Comparison of ENCODE assay signal across 12 cellular contexts in genomic region chr14:81256289-81256960, GRCh38. TPM values are rescaled to one million over a fixed set of nuclear protein-coding genes. Genes with fewer than 3 reads are reported as not detected.
DNase-seq lines count a peak whose midpoint lies in the region; ATAC-seq and TF ChIP-seq lines count a peak whose summit lies in the region.
"Had no signal": no experiment of that assay in that cellular context is flagged by ENCODE, and none has a peak within 500 bp of the region (broad histone marks: within the 10 kb centered on the region; RNA-seq: fewer than 3 reads in every experiment).

No MANE protein-coding gene starts in this region.

- intact Hi-C loops in CD14-positive monocyte (cut with micrococcal nuclease) (no loop called here), heart right ventricle (cut with DNase I) (no loop called here), prostate gland (cut with DNase I) (no loop called here)

- H3K9me3 ChIP-seq in heart right ventricle (no peaks in the 10 kb centered on the region), prostate gland (no peaks in the 10 kb centered on the region), osteoblast (ENCODE audit: low read depth, low read length) (no peaks in the 10 kb centered on the region)

- H3K9me3 Mint-ChIP-seq in CD14-positive monocyte (peaks cover 0 to 6% (median 0%) of the 10 kb centered on the region in 7 donors), WTC11 (no peaks in the 10 kb centered on the region; the same call in 1 of the 2 replicates)
- H3K9me3 Mint-ChIP-seq: brain had no signal

- H3K36me3 ChIP-seq in heart right ventricle: no peaks in the 10 kb centered on the region
- no peaks in the 10 kb centered on the region for H3K36me3 ChIP-seq in prostate gland
- no peaks in the 10 kb centered on the region for H3K36me3 ChIP-seq in osteoblast (ENCODE audit: insufficient read depth, low read length)

- H3K4me3 Mint-ChIP-seq in CD14-positive monocyte (no peak overlapping the region), WTC11 (no peak overlapping the region)
- H3K4me3 Mint-ChIP-seq: brain had no signal

- H3K27me3 Mint-ChIP-seq in CD14-positive monocyte (ENCODE audit: low read depth in 3 of 3) (no peaks in the 10 kb centered on the region), WTC11 (ENCODE audit: low read depth) (no peaks in the 10 kb centered on the region)
- H3K27me3 Mint-ChIP-seq: brain had no signal

- no peaks in the 10 kb centered on the region for H4K20me1 ChIP-seq in osteoblast (ENCODE audit: insufficient read depth, low read length)

- H2AFZ ChIP-seq in osteoblast (ENCODE audit: low read length): no peak overlapping the region

- ATAC-seq in GM21360 (IDR thresholded peaks at IDR 0.05; ENCODE audit: unreplicated experiment): peak; percentile 75
- peak; percentile 66 for ATAC-seq in HG03354 (IDR thresholded peaks at IDR 0.05; ENCODE audit: poor library complexity, severe bottlenecking, unreplicated experiment)
- ATAC-seq in WTC11: peak; percentile 34
- no peak for ATAC-seq in heart right ventricle
- no peak for ATAC-seq in HG02798 (IDR thresholded peaks at IDR 0.05; ENCODE audit: poor library complexity, unreplicated experiment)
- ATAC-seq: left colon had no signal

- TF ChIP-seq CTCF in CD14-positive monocyte (IDR thresholded peaks at IDR 0.05) (no peak), WTC11 (IDR thresholded peaks at IDR 0.05) (no peak), heart right ventricle (IDR thresholded peaks at IDR 0.05) (no peak), prostate gland (IDR thresholded peaks at IDR 0.05) (no peak), osteoblast (IDR thresholded peaks at IDR 0.05; ENCODE audit: extremely low read depth, low read depth, low read length) (no peak)

- POLR2A ChIA-PET in WTC11 (lab: Charles Lee): no interaction called here

- peak overlapping the region in 4 of 7 donors; percentile 42 to 65 (median 54) for H3K27ac Mint-ChIP-seq in CD14-positive monocyte
- peak overlapping the region; percentile 71 for H3K27ac Mint-ChIP-seq in WTC11
- H3K27ac Mint-ChIP-seq: brain had no signal

- H3K4me1 ChIP-seq in heart right ventricle: peaks cover 0 to 5% (median 0%) of the 10 kb centered on the region in 9 donors
- no peaks in the 10 kb centered on the region for H3K4me1 ChIP-seq in prostate gland (replicated peaks)
- H3K4me1 ChIP-seq in osteoblast (ENCODE audit: insufficient read depth, low read length): no peaks in the 10 kb centered on the region

- no peak overlapping the region for H3K4me2 ChIP-seq in osteoblast (ENCODE audit: insufficient read depth, low read length)
- H3K4me2 ChIP-seq: KMS-11 had no signal

- H3K4me3 ChIP-seq in heart right ventricle (no peak overlapping the region), prostate gland (no peak overlapping the region), osteoblast (ENCODE audit: insufficient read depth, low read length) (no peak overlapping the region)

- H3K4me1 Mint-ChIP-seq in CD14-positive monocyte (peaks cover 8% of the 10 kb centered on the region), WTC11 (peaks cover 17% of the 10 kb centered on the region)
- H3K4me1 Mint-ChIP-seq: brain had no signal

- DNase-seq in CD14-positive monocyte (ENCODE audit: low spot score) (no peak), WTC11 (ENCODE audit: low spot score) (no peak), heart right ventricle (no peak), prostate gland (ENCODE audit: low spot score) (no peak), osteoblast (ENCODE audit: insufficient read length, low spot score, missing footprints) (no peak)
- DNase-seq: left colon, NCI-H446 treated with DMSO at 0.1 percent for 48 hours had no signal

- H3K79me2 ChIP-seq in osteoblast (ENCODE audit: insufficient read depth, low read length): no peaks in the 10 kb centered on the region

- H3K36me3 Mint-ChIP-seq in CD14-positive monocyte (no peaks in the 10 kb centered on the region), WTC11 (peaks cover 12% of the 10 kb centered on the region; the same call in 1 of the 2 replicates)
- H3K36me3 Mint-ChIP-seq: brain had no signal

- CTCF ChIA-PET in WTC11 (lab: Charles Lee): no interaction called here

- H3K27ac ChIP-seq in heart right ventricle (no peak overlapping the region), prostate gland (no peak overlapping the region), osteoblast (ENCODE audit: low read depth, low read length) (no peak overlapping the region)
- H3K27ac ChIP-seq: KMS-11 had no signal

- TF ChIP-seq POLR2A in prostate gland (IDR thresholded peaks at IDR 0.05): no peak

- 73 to 78% methylated on average over 2 of the region's 2 CpGs for WGBS in heart right ventricle, 2 donors
- 78% methylated on average over 2 of the region's 2 CpGs for WGBS in prostate gland

- H3K27me3 ChIP-seq in heart right ventricle (peaks cover 0 to 14% (median 0%) of the 10 kb centered on the region in 7 donors), prostate gland (replicated peaks; ENCODE audit: insufficient read depth) (no peaks in the 10 kb centered on the region), osteoblast (ENCODE audit: insufficient read depth, low read length) (no peaks in the 10 kb centered on the region)

TF ChIP-seq in WTC11, 78 proteins besides CTCF, POLR2A, EP300 and RAD21:
- TF ChIP-seq, protein P1, sequence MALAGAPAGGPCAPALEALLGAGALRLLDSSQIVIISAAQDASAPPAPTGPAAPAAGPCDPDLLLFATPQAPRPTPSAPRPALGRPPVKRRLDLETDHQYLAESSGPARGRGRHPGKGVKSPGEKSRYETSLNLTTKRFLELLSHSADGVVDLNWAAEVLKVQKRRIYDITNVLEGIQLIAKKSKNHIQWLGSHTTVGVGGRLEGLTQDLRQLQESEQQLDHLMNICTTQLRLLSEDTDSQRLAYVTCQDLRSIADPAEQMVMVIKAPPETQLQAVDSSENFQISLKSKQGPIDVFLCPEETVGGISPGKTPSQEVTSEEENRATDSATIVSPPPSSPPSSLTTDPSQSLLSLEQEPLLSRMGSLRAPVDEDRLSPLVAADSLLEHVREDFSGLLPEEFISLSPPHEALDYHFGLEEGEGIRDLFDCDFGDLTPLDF (CRISPR knock-in tag; IDR thresholded peaks at IDR 0.05): no peak
TF ChIP-seq in WTC11: peak in this region for 0.

RNA-seq across cellular contexts. Expression of gene GTF2A1, which starts 35.7 kb away (rescaled TPM):
- 10 to 100 TPM in 1 of 2 donors, 1 to 10 TPM in 1; 7.9 to 15.8 TPM for polyA plus RNA-seq in CD14-positive monocyte
- 44.3 to 49.0 TPM (median 45.2 TPM) in 3 replicates for total RNA-seq in WTC11 (2021)
- 10 to 100 TPM; 14.8 to 28.3 (median 23.6) TPM for total RNA-seq in heart right ventricle
- polyA plus RNA-seq in heart right ventricle: 1 to 10 TPM; 4.3 to 4.4 TPM
- total RNA-seq in prostate gland: 10 to 100 TPM; 21.2 to 54.9 TPM
- 35.8 and 37.4 TPM in 2 replicates for total RNA-seq in osteoblast

Comparison
In these comparisons a context has a peak if more than half of its experiments do, and no peak if none do; other contexts are left out.
1. ATAC-seq: peak in GM21360 (single experiment), HG03354 (single experiment) and WTC11 (single experiment); none in heart right ventricle (0 of 8) and HG02798 (single experiment).